ENCODE assay signal across 1 cellular context in the genomic region with DNA sequence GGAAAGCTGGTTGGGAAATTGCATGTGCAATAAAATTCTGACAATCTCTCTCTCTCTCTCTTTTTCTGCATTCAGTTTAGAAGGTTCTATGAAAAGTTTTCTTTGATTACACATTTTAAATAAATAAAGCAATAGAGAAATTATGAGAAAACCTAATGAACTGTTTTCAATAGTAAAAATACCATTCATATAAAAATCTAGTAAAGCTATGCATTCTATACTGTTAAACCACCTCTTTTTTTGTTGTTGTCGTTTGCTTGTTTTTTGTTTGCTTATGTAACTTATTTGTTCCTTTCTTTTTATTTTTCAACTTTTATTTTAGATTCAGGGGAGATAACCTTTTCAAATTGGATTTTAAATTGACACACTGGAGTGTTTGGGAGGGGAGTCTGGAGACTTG.
TF ChIP-seq lines count a peak whose summit lies in the region.

No MANE protein-coding gene starts in this region.

TF ChIP-seq in K562, 482 proteins besides CTCF, POLR2A, EP300 and RAD21:
- TF ChIP-seq, protein P1, sequence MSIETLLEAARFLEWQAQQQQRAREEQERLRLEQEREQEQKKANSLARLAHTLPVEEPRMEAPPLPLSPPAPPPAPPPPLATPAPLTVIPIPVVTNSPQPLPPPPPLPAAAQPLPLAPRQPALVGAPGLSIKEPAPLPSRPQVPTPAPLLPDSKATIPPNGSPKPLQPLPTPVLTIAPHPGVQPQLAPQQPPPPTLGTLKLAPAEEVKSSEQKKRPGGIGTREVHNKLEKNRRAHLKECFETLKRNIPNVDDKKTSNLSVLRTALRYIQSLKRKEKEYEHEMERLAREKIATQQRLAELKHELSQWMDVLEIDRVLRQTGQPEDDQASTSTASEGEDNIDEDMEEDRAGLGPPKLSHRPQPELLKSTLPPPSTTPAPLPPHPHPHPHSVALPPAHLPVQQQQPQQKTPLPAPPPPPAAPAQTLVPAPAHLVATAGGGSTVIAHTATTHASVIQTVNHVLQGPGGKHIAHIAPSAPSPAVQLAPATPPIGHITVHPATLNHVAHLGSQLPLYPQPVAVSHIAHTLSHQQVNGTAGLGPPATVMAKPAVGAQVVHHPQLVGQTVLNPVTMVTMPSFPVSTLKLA (conservative IDR thresholded peaks at IDR 0.05) = 0 out of 4 replicates have a peak, but pooled peaks of 1 of the 2 experiments have one; percentile 5
- TF ChIP-seq, protein P2, sequence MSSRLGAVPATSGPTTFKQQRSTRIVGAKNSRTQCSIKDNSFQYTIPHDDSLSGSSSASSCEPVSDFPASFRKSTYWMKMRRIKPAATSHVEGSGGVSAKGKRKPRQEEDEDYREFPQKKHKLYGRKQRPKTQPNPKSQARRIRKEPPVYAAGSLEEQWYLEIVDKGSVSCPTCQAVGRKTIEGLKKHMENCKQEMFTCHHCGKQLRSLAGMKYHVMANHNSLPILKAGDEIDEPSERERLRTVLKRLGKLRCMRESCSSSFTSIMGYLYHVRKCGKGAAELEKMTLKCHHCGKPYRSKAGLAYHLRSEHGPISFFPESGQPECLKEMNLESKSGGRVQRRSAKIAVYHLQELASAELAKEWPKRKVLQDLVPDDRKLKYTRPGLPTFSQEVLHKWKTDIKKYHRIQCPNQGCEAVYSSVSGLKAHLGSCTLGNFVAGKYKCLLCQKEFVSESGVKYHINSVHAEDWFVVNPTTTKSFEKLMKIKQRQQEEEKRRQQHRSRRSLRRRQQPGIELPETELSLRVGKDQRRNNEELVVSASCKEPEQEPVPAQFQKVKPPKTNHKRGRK (tag; IDR thresholded peaks at IDR 0.05) = peak; percentile 92
- no peak for TF ChIP-seq SMAD2 (IDR thresholded peaks at IDR 0.05; ENCODE audit: low read depth, low read length)
- TF ChIP-seq, protein P3, sequence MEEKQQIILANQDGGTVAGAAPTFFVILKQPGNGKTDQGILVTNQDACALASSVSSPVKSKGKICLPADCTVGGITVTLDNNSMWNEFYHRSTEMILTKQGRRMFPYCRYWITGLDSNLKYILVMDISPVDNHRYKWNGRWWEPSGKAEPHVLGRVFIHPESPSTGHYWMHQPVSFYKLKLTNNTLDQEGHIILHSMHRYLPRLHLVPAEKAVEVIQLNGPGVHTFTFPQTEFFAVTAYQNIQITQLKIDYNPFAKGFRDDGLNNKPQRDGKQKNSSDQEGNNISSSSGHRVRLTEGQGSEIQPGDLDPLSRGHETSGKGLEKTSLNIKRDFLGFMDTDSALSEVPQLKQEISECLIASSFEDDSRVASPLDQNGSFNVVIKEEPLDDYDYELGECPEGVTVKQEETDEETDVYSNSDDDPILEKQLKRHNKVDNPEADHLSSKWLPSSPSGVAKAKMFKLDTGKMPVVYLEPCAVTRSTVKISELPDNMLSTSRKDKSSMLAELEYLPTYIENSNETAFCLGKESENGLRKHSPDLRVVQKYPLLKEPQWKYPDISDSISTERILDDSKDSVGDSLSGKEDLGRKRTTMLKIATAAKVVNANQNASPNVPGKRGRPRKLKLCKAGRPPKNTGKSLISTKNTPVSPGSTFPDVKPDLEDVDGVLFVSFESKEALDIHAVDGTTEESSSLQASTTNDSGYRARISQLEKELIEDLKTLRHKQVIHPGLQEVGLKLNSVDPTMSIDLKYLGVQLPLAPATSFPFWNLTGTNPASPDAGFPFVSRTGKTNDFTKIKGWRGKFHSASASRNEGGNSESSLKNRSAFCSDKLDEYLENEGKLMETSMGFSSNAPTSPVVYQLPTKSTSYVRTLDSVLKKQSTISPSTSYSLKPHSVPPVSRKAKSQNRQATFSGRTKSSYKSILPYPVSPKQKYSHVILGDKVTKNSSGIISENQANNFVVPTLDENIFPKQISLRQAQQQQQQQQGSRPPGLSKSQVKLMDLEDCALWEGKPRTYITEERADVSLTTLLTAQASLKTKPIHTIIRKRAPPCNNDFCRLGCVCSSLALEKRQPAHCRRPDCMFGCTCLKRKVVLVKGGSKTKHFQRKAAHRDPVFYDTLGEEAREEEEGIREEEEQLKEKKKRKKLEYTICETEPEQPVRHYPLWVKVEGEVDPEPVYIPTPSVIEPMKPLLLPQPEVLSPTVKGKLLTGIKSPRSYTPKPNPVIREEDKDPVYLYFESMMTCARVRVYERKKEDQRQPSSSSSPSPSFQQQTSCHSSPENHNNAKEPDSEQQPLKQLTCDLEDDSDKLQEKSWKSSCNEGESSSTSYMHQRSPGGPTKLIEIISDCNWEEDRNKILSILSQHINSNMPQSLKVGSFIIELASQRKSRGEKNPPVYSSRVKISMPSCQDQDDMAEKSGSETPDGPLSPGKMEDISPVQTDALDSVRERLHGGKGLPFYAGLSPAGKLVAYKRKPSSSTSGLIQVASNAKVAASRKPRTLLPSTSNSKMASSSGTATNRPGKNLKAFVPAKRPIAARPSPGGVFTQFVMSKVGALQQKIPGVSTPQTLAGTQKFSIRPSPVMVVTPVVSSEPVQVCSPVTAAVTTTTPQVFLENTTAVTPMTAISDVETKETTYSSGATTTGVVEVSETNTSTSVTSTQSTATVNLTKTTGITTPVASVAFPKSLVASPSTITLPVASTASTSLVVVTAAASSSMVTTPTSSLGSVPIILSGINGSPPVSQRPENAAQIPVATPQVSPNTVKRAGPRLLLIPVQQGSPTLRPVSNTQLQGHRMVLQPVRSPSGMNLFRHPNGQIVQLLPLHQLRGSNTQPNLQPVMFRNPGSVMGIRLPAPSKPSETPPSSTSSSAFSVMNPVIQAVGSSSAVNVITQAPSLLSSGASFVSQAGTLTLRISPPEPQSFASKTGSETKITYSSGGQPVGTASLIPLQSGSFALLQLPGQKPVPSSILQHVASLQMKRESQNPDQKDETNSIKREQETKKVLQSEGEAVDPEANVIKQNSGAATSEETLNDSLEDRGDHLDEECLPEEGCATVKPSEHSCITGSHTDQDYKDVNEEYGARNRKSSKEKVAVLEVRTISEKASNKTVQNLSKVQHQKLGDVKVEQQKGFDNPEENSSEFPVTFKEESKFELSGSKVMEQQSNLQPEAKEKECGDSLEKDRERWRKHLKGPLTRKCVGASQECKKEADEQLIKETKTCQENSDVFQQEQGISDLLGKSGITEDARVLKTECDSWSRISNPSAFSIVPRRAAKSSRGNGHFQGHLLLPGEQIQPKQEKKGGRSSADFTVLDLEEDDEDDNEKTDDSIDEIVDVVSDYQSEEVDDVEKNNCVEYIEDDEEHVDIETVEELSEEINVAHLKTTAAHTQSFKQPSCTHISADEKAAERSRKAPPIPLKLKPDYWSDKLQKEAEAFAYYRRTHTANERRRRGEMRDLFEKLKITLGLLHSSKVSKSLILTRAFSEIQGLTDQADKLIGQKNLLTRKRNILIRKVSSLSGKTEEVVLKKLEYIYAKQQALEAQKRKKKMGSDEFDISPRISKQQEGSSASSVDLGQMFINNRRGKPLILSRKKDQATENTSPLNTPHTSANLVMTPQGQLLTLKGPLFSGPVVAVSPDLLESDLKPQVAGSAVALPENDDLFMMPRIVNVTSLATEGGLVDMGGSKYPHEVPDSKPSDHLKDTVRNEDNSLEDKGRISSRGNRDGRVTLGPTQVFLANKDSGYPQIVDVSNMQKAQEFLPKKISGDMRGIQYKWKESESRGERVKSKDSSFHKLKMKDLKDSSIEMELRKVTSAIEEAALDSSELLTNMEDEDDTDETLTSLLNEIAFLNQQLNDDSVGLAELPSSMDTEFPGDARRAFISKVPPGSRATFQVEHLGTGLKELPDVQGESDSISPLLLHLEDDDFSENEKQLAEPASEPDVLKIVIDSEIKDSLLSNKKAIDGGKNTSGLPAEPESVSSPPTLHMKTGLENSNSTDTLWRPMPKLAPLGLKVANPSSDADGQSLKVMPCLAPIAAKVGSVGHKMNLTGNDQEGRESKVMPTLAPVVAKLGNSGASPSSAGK (IDR thresholded peaks at IDR 0.05) = 0 out of 2 replicates have a peak, but pooled peaks have one; percentile 2
